ENCODE assay signal across 1 cellular context in genomic region chr11:14653090-14653489, GRCh38.
TF ChIP-seq lines count a peak whose summit lies in the region.

No MANE protein-coding gene starts in this region.

TF ChIP-seq in WTC11, 78 proteins besides CTCF, POLR2A, EP300 and RAD21:
- TF ChIP-seq, protein P1, sequence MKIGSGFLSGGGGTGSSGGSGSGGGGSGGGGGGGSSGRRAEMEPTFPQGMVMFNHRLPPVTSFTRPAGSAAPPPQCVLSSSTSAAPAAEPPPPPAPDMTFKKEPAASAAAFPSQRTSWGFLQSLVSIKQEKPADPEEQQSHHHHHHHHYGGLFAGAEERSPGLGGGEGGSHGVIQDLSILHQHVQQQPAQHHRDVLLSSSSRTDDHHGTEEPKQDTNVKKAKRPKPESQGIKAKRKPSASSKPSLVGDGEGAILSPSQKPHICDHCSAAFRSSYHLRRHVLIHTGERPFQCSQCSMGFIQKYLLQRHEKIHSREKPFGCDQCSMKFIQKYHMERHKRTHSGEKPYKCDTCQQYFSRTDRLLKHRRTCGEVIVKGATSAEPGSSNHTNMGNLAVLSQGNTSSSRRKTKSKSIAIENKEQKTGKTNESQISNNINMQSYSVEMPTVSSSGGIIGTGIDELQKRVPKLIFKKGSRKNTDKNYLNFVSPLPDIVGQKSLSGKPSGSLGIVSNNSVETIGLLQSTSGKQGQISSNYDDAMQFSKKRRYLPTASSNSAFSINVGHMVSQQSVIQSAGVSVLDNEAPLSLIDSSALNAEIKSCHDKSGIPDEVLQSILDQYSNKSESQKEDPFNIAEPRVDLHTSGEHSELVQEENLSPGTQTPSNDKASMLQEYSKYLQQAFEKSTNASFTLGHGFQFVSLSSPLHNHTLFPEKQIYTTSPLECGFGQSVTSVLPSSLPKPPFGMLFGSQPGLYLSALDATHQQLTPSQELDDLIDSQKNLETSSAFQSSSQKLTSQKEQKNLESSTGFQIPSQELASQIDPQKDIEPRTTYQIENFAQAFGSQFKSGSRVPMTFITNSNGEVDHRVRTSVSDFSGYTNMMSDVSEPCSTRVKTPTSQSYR (CRISPR knock-in tag; IDR thresholded peaks at IDR 0.05) = no peak
- TF ChIP-seq ZMAT4 (CRISPR knock-in tag; IDR thresholded peaks at IDR 0.05) (no peak), RELA (CRISPR knock-in tag; IDR thresholded peaks at IDR 0.05; ENCODE audit: borderline replicate concordance) (no peak), SOX15 (CRISPR knock-in tag; IDR thresholded peaks at IDR 0.05) (no peak), FOXP1 (CRISPR knock-in tag; IDR thresholded peaks at IDR 0.05; ENCODE audit: borderline replicate concordance) (no peak), NFE2L1 (CRISPR knock-in tag; IDR thresholded peaks at IDR 0.05) (no peak)
